In genomic region chr3:29912600-29913288, GRCh38 we compare ENCODE assay signal across 23 cellular contexts.
DNase-seq lines count a peak whose midpoint lies in the region; ATAC-seq and TF ChIP-seq lines count a peak whose summit lies in the region.
"Had no signal": no experiment of that assay in that cellular context is flagged by ENCODE, and none has a peak within 500 bp of the region (broad histone marks: within the 10 kb centered on the region; RNA-seq: fewer than 3 reads in every experiment).

No MANE protein-coding gene starts in this region.

- BruUV-seq in PC-3 (replicated peaks; lab: Mats Ljungman, UMichigan), result no TSS peak

- no peak for TF ChIP-seq POLR2A in ovary (IDR thresholded peaks at IDR 0.05)

- H3K27me3 ChIP-seq in PC-3 (ENCODE audit: low read length) (no peaks in the 10 kb centered on the region), MM.1S (replicated peaks; ENCODE audit: insufficient read depth, low read length) (no peaks in the 10 kb centered on the region), ovary (no peaks in the 10 kb centered on the region)
- H3K27me3 ChIP-seq: BE2C, BLaER1 had no signal

- H3K79me2 ChIP-seq in PC-3 (ENCODE audit: low read length) (no peaks in the 10 kb centered on the region), MM.1S (ENCODE audit: low read length) (no peaks in the 10 kb centered on the region)

- peaks cover 55% of the 10 kb centered on the region for H3K4me1 ChIP-seq in PC-3 (ENCODE audit: insufficient read depth, low read length)
- no peaks in the 10 kb centered on the region for H3K4me1 ChIP-seq in MM.1S (ENCODE audit: low read length)
- H3K4me1 ChIP-seq in ovary (ENCODE audit: insufficient read depth), result no peaks in the 10 kb centered on the region
- H3K4me1 ChIP-seq: BE2C, BLaER1 had no signal

- TF ChIP-seq CTCF in PC-3 (conservative IDR thresholded peaks at IDR 0.05; ENCODE audit: low read depth, low read length), result 0 out of 2 replicates have a peak, but pooled peaks have one; percentile 15
- no peak for TF ChIP-seq CTCF in fibroblast of mammary gland (conservative IDR thresholded peaks at IDR 0.05; ENCODE audit: control insufficient read depth, insufficient read depth, low read depth, low read length)
- TF ChIP-seq CTCF in MM.1S (IDR thresholded peaks at IDR 0.05; ENCODE audit: low read length), result no peak
- no peak for TF ChIP-seq CTCF in ovary (IDR thresholded peaks at IDR 0.05)

- H3K9me2 ChIP-seq in PC-3 (replicated peaks; ENCODE audit: low read length), result no peaks in the 10 kb centered on the region
- H3K9me2 ChIP-seq in MM.1S (replicated peaks; ENCODE audit: insufficient read depth, low read length), result no peaks in the 10 kb centered on the region

- 74 to 91% (median 88%) methylated on average over 2 of the region's 2 CpGs for WGBS in ovary, 3 donors

- H3K36me3 ChIP-seq in PC-3 (ENCODE audit: low read depth, low read length), result no peaks in the 10 kb centered on the region
- H3K36me3 ChIP-seq in MM.1S (replicated peaks; ENCODE audit: insufficient read depth, low read length), result no peaks in the 10 kb centered on the region
- no peaks in the 10 kb centered on the region for H3K36me3 ChIP-seq in ovary
- H3K36me3 ChIP-seq: BE2C, BLaER1 had no signal

- H2AFZ ChIP-seq in PC-3 (ENCODE audit: low read length) (no peak overlapping the region), MM.1S (ENCODE audit: low read length) (no peak overlapping the region)

- POLR2A ChIA-PET in PC-3 (lab: Charles Lee; ENCODE audit: unreplicated experiment), result no interaction called here

- DNase-seq in DMS79 (lab: John Stamatoyannopoulos, UW), result peak; percentile 28
- DNase-seq in DMS79 treated with DMSO at 0.1 percent for 48 hours (lab: John Stamatoyannopoulos, UW), result peak; percentile 51
- DNase-seq in PC-3, result peak; percentile 76
- peak; percentile 18 for DNase-seq in fibroblast of mammary gland (ENCODE audit: low read depth)
- no peak for DNase-seq in retina
- no peak for DNase-seq in MM.1S
- DNase-seq in ovary, result no peak
- DNase-seq: 8988T; ACHN; BE2C; C1 segment of cervical spinal cord; CD4-positive, alpha-beta memory T cell; CD4-positive, CD25-positive, alpha-beta regulatory T cell; CD8-positive, alpha-beta memory T cell; COR-L47; DMS 273 treated with DMSO at 0.1 percent for 48 hours; DMS153; DMS53; DND-41; EL; GDM1 had no signal

- peak; percentile 68 for ATAC-seq in PC-3
- ATAC-seq: GM12878 had no signal

- H3K4me3 ChIP-seq in PC-3 (ENCODE audit: low read length) (no peak overlapping the region), fibroblast of mammary gland (ENCODE audit: control insufficient read depth, low read depth, low read length) (no peak overlapping the region), MM.1S (ENCODE audit: low read length) (no peak overlapping the region), ovary (no peak overlapping the region)
- H3K4me3 ChIP-seq: BLaER1, GM12878 had no signal

- H3K4me2 ChIP-seq in PC-3 (ENCODE audit: low read length) (peak overlapping the region; percentile 52), MM.1S (ENCODE audit: low read depth, low read length) (no peak overlapping the region)
- H3K4me2 ChIP-seq: BLaER1 had no signal

- intact Hi-C loops in PC-3 (cut with micrococcal nuclease) (loop anchor here (5.0 to 10.0 kb wide), 2 partner anchors 40 to 848 kb away; no protein-coding TSS in a partner anchor), ovary (cut with DNase I) (no loop called here)

- CTCF ChIA-PET in PC-3 (lab: Charles Lee), result no interaction called here

- no peaks in the 10 kb centered on the region for H3F3A ChIP-seq in PC-3 (ENCODE audit: low read length, unreplicated experiment)
- no peaks in the 10 kb centered on the region for H3F3A ChIP-seq in MM.1S (ENCODE audit: insufficient read depth, low read length)

- TF ChIP-seq EP300 in ovary (IDR thresholded peaks at IDR 0.05), result no peak

- H3K27ac ChIP-seq in PC-3 (ENCODE audit: low read length) (peak overlapping the region; percentile 83), MM.1S (ENCODE audit: low read length) (no peak overlapping the region), ovary (no peak overlapping the region)
- H3K27ac ChIP-seq: BLaER1 had no signal

- no peaks in the 10 kb centered on the region for H3K9me3 ChIP-seq in PC-3 (ENCODE audit: low read length)
- H3K9me3 ChIP-seq in MM.1S (replicated peaks; ENCODE audit: insufficient read depth, low read length), result no peaks in the 10 kb centered on the region
- no peaks in the 10 kb centered on the region for H3K9me3 ChIP-seq in ovary
- H3K9me3 ChIP-seq: BE2C, BLaER1 had no signal

- H3K9ac ChIP-seq in PC-3 (ENCODE audit: low read length) (no peak overlapping the region; the same call in 1 of the 2 replicates), MM.1S (ENCODE audit: low read length) (no peak overlapping the region)
- H3K9ac ChIP-seq: BLaER1 had no signal

- H4K20me1 ChIP-seq in PC-3 (ENCODE audit: low read length) (no peaks in the 10 kb centered on the region), MM.1S (ENCODE audit: insufficient read depth, low read length) (no peaks in the 10 kb centered on the region)
- H4K20me1 ChIP-seq: BLaER1 had no signal

Comparison
In these comparisons a context has a peak if more than half of its experiments do, and no peak if none do; other contexts are left out.
1. DNase-seq: peak in DMS79 (single experiment), DMS79 treated with DMSO at 0.1 percent for 48 hours (single experiment), PC-3 (single experiment) and fibroblast of mammary gland (single experiment); none in retina (single experiment), MM.1S (single experiment) and ovary (0 of 5).